21 cellular contexts compared by ENCODE assay signal in genomic region chr14:36514278-36515104, GRCh38. TPM values are rescaled to one million over a fixed set of nuclear protein-coding genes. Genes with fewer than 3 reads are reported as not detected.
A peak's percentile ranks its signal among the peaks of the same experiment; 100 is the strongest.
DNase-seq lines count a peak whose midpoint lies in the region; ATAC-seq, FAIRE-seq and TF ChIP-seq lines count a peak whose summit lies in the region.
"Had no signal": no experiment of that assay in that cellular context is flagged by ENCODE, and none has a peak within 500 bp of the region (broad histone marks: within the 10 kb centered on the region; RNA-seq: fewer than 3 reads in every experiment).

No MANE protein-coding gene starts in this region.

- H3K4me1 Mint-ChIP-seq in activated naive CD4-positive, alpha-beta T cell treated with anti-CD3 and anti-CD28 coated beads, Interleukin-2, amount 10 ng/mL, durations not matched to agents 7 days and 5 days: peaks cover 4% of the 10 kb centered on the region

- peak overlapping the region; percentile 65 for H3K27ac Mint-ChIP-seq in activated naive CD4-positive, alpha-beta T cell treated with anti-CD3 and anti-CD28 coated beads, Interleukin-2, amount 10 ng/mL, durations not matched to agents 7 days and 5 days
- H3K27ac Mint-ChIP-seq: activated naive CD4-positive, alpha-beta T cell treated with anti-CD3 and anti-CD28 coated beads for 36 hours; natural killer cell treated with Interleukin-12 subunit alpha and Interleukin-12 subunit beta and Interleukin-15 and Interleukin-18, amount 100 ng/mL, for 72 hours had no signal

- H3K36me3 ChIP-seq in kidney (ENCODE audit: control insufficient read depth in 1 of 2, insufficient read depth in 2 of 2, low read length in 2 of 2): no peaks in the 10 kb centered on the region
- H3K36me3 ChIP-seq: Peyer's patch, right atrium auricular region, suprapubic skin had no signal

- TF ChIP-seq CTCF in kidney (IDR thresholded peaks at IDR 0.05; ENCODE audit: borderline replicate concordance, extremely low read depth, insufficient read depth) (no peak), foreskin fibroblast (IDR thresholded peaks at IDR 0.05; ENCODE audit: low read depth, low read length) (no peak)

- H3K27ac ChIP-seq in kidney (ENCODE audit: low read depth in 2 of 2, low read length in 2 of 2): no peak overlapping the region
- H3K27ac ChIP-seq: Peyer's patch, right atrium auricular region, suprapubic skin had no signal

- no peak for FAIRE-seq in kidney (lab: Jason Lieb, UNC)
- FAIRE-seq: H54 had no signal

- CTCF ChIA-PET in activated naive CD4-positive, alpha-beta T cell treated with anti-CD3 and anti-CD28 coated beads, Interleukin-2, amount 10 ng/mL, durations not matched to agents 7 days and 5 days (lab: Charles Lee): no interaction called here

- H3K4me3 Mint-ChIP-seq in activated naive CD4-positive, alpha-beta T cell treated with anti-CD3 and anti-CD28 coated beads, Interleukin-2, amount 10 ng/mL, durations not matched to agents 7 days and 5 days: no peak overlapping the region
- H3K4me3 Mint-ChIP-seq: activated naive CD4-positive, alpha-beta T cell treated with anti-CD3 and anti-CD28 coated beads for 36 hours; natural killer cell treated with Interleukin-12 subunit alpha and Interleukin-12 subunit beta and Interleukin-15 and Interleukin-18, amount 100 ng/mL, for 72 hours had no signal

- no peak overlapping the region for H3K9ac ChIP-seq in kidney (ENCODE audit: low read length in 2 of 2)

- ATAC-seq in HG03095 (IDR thresholded peaks at IDR 0.05; ENCODE audit: unreplicated experiment): no peak
- ATAC-seq: natural killer cell treated with Interleukin-12 subunit alpha and Interleukin-12 subunit beta and Interleukin-15 and Interleukin-18, amount 100 ng/mL, for 72 hours had no signal

- H3K27me3 Mint-ChIP-seq in activated naive CD4-positive, alpha-beta T cell treated with anti-CD3 and anti-CD28 coated beads, Interleukin-2, amount 10 ng/mL, durations not matched to agents 7 days and 5 days: peaks cover 90% of the 10 kb centered on the region

- no peak overlapping the region for H3K4me3 ChIP-seq in kidney (ENCODE audit: low read length in 2 of 2)
- H3K4me3 ChIP-seq in foreskin fibroblast (ENCODE audit: low read depth in 1 of 2, low read length in 2 of 2): no peak overlapping the region
- H3K4me3 ChIP-seq: Peyer's patch, right atrium auricular region, suprapubic skin had no signal

- DNase-seq in activated naive CD4-positive, alpha-beta T cell treated with anti-CD3 and anti-CD28 coated beads, Interleukin-2, amount 10 ng/mL, durations not matched to agents 7 days and 5 days: no peak
- no peak for DNase-seq in activated naive CD4-positive, alpha-beta T cell treated with Interleukin-2 at 50 U/mL for 16 hours
- peak; percentile 62 for DNase-seq in NCI-H510A (lab: John Stamatoyannopoulos, UW)
- DNase-seq in kidney: peak; percentile 67
- no peak for DNase-seq in foreskin fibroblast
- DNase-seq in amygdala (lab: John Stamatoyannopoulos, UW): no peak
- no peak for DNase-seq in GOT3 (lab: John Stamatoyannopoulos, UW)
- DNase-seq: ACHN; activated naive CD4-positive, alpha-beta T cell treated with anti-CD3 and anti-CD28 coated beads for 36 hours; hypothalamus; MV-4-11; Peyer's patch; stimulated activated CD4-positive, alpha-beta T cell treated with anti-CD3 and anti-CD28 coated beads, Interleukin-1b, Interleukin-23, amount 100 ng/mL, for 48 hours; SW 1271 had no signal

- intact Hi-C loops in kidney (cut with DNase I): no loop called here

- peaks cover 0 to 6% of the 10 kb centered on the region in 2 donors for H3K4me1 ChIP-seq in kidney (ENCODE audit: control insufficient read depth in 1 of 2, insufficient read depth in 1 of 2, low read depth in 1 of 2, low read length in 2 of 2)

- H3K36me3 Mint-ChIP-seq in activated naive CD4-positive, alpha-beta T cell treated with anti-CD3 and anti-CD28 coated beads, Interleukin-2, amount 10 ng/mL, durations not matched to agents 7 days and 5 days: peaks cover 1% of the 10 kb centered on the region
- H3K36me3 Mint-ChIP-seq: IgD-negative memory B cell had no signal

- H3K9me3 ChIP-seq in kidney (ENCODE audit: control insufficient read depth in 1 of 2, low read length in 2 of 2): no peaks in the 10 kb centered on the region
- H3K9me3 ChIP-seq: Peyer's patch, right atrium auricular region, suprapubic skin had no signal

- H3K9me3 Mint-ChIP-seq in activated naive CD4-positive, alpha-beta T cell treated with anti-CD3 and anti-CD28 coated beads, Interleukin-2, amount 10 ng/mL, durations not matched to agents 7 days and 5 days: no peaks in the 10 kb centered on the region
- H3K9me3 Mint-ChIP-seq: activated naive CD4-positive, alpha-beta T cell treated with anti-CD3 and anti-CD28 coated beads for 36 hours had no signal

RNA-seq across cellular contexts. Expression of gene NKX2-1, which starts 5.5 kb away (rescaled TPM):
- not detected for total RNA-seq in kidney
- not detected for polyA plus RNA-seq in kidney (ENCODE audit: insufficient read depth, low read depth, low replicate concordance)
- total RNA-seq: activated naive CD4-positive, alpha-beta T cell treated with anti-CD3 and anti-CD28 coated beads for 36 hours; lower leg skin; natural killer cell treated with Interleukin-12 subunit alpha and Interleukin-12 subunit beta and Interleukin-15 and Interleukin-18, amount 100 ng/mL, for 72 hours; Peyer's patch; right atrium auricular region; suprapubic skin had no signal
- polyA plus RNA-seq: IgD-negative memory B cell had no signal

Comparison
In these comparisons a context has a peak if more than half of its experiments do, and no peak if none do; other contexts are left out.
1. DNase-seq: peak in NCI-H510A (single experiment) and kidney (single experiment); none in activated naive CD4-positive, alpha-beta T cell treated with anti-CD3 and anti-CD28 coated beads, Interleukin-2, amount 10 ng/mL, durations not matched to agents 7 days and 5 days (single experiment), activated naive CD4-positive, alpha-beta T cell treated with Interleukin-2 at 50 U/mL for 16 hours (single experiment), foreskin fibroblast (0 of 2), amygdala (0 of 56) and GOT3 (single experiment).